Comparison of ENCODE assay signal across 9 cellular contexts in the genomic region with DNA sequence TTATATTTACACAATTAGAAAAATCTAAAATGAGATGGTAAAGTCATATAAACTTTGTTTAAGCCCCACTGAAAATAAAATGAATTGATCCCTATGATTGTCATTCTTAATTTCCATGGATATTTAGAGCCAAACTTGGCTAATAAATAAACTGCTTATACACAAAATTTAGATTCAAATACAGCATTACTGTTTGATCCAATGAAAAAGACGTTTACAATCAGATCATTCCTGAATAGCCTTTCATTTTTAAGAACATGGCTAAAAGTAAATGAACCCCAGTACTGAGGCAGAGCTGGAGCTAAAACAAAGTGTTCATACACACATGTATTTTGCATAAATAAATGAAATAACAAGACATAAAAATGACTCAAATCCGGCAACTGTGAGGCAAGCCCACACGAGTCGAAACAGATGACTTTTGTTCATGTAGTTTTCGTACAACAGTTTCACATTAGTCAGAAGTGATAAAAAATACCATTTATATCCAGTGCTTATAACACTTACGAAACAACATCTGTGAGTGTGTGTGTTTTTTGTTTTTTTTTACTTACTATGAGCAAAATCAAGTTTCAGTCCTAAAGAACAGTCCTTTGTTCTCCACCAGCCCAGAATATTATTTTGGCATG.
DNase-seq lines count a peak whose midpoint lies in the region; ATAC-seq and TF ChIP-seq lines count a peak whose summit lies in the region.
"Had no signal": no experiment of that assay in that cellular context is flagged by ENCODE, and none has a peak within 500 bp of the region (broad histone marks: within the 10 kb centered on the region; RNA-seq: fewer than 3 reads in every experiment).

No MANE protein-coding gene starts in this region.

- H3K4me3 Mint-ChIP-seq in stimulated activated naive B cell treated with anti-CD40 and anti-IgM and Interleukin-4, amounts not matched to agents 10 μg/mL and 1 μg/mL and 100 μg/mL, for 72 hours: no peak overlapping the region
- H3K4me3 Mint-ChIP-seq in nephron progenitor cell: no peak overlapping the region
- H3K4me3 Mint-ChIP-seq: activated naive CD8-positive, alpha-beta T cell treated with anti-CD3 and anti-CD28 coated beads, Interleukin-2, amount 50 U/mL, for 24 hours had no signal

- intact Hi-C loops in esophagus squamous epithelium (cut with DNase I): no loop called here

- 31 to 37% methylated on average over 6 of the region's 6 CpGs for WGBS in esophagus squamous epithelium, 2 donors

- no peaks in the 10 kb centered on the region for H3K9me3 Mint-ChIP-seq in stimulated activated naive B cell treated with anti-CD40 and anti-IgM and Interleukin-4, amounts not matched to agents 10 μg/mL and 1 μg/mL and 100 μg/mL, for 72 hours
- H3K9me3 Mint-ChIP-seq in nephron progenitor cell: no peaks in the 10 kb centered on the region
- H3K9me3 Mint-ChIP-seq: activated naive CD8-positive, alpha-beta T cell treated with anti-CD3 and anti-CD28 coated beads, Interleukin-2, amount 50 U/mL, for 24 hours had no signal

- no peaks in the 10 kb centered on the region for H3K36me3 ChIP-seq in esophagus squamous epithelium

- TF ChIP-seq CTCF in esophagus squamous epithelium (IDR thresholded peaks at IDR 0.05) (no peak), nephron progenitor cell (IDR thresholded peaks at IDR 0.05) (no peak)

- H3K27ac Mint-ChIP-seq in stimulated activated naive B cell treated with anti-CD40 and anti-IgM and Interleukin-4, amounts not matched to agents 10 μg/mL and 1 μg/mL and 100 μg/mL, for 72 hours: no peak overlapping the region
- H3K27ac Mint-ChIP-seq in nephron progenitor cell: no peak overlapping the region
- H3K27ac Mint-ChIP-seq: activated naive CD8-positive, alpha-beta T cell treated with anti-CD3 and anti-CD28 coated beads, Interleukin-2, amount 50 U/mL, for 24 hours had no signal

- peak; percentile 74 for ATAC-seq in GM18867 (IDR thresholded peaks at IDR 0.05; ENCODE audit: unreplicated experiment)
- ATAC-seq in stimulated activated naive B cell treated with anti-CD40 and anti-IgM and Interleukin-4, amounts not matched to agents 10 μg/mL and 1 μg/mL and 100 μg/mL, for 72 hours (replicated peaks): no peak
- ATAC-seq: activated naive CD8-positive, alpha-beta T cell treated with anti-CD3 and anti-CD28 coated beads, Interleukin-2, amount 50 U/mL, for 24 hours had no signal

- H3K9me3 ChIP-seq in esophagus squamous epithelium: no peaks in the 10 kb centered on the region

- H3K4me3 ChIP-seq in esophagus squamous epithelium: peak overlapping the region in 3 of 4 donors; percentile 1 to 9 (median 8)

- no peaks in the 10 kb centered on the region for H3K27me3 Mint-ChIP-seq in stimulated activated naive B cell treated with anti-CD40 and anti-IgM and Interleukin-4, amounts not matched to agents 10 μg/mL and 1 μg/mL and 100 μg/mL, for 72 hours
- no peaks in the 10 kb centered on the region for H3K27me3 Mint-ChIP-seq in nephron progenitor cell (ENCODE audit: low read depth, poor library complexity)
- H3K27me3 Mint-ChIP-seq: activated naive CD8-positive, alpha-beta T cell treated with anti-CD3 and anti-CD28 coated beads, Interleukin-2, amount 50 U/mL, for 24 hours had no signal

- H3K27me3 ChIP-seq in esophagus squamous epithelium: no peaks in the 10 kb centered on the region

- H3K27ac ChIP-seq in esophagus squamous epithelium: peak overlapping the region; percentile 79 to 94 (median 86)

- TF ChIP-seq POLR2A in esophagus squamous epithelium (IDR thresholded peaks at IDR 0.05): no peak

- no peaks in the 10 kb centered on the region for H3K36me3 Mint-ChIP-seq in stimulated activated naive B cell treated with anti-CD40 and anti-IgM and Interleukin-4, amounts not matched to agents 10 μg/mL and 1 μg/mL and 100 μg/mL, for 72 hours
- peaks cover 6% of the 10 kb centered on the region for H3K36me3 Mint-ChIP-seq in nephron progenitor cell (ENCODE audit: low read depth)

- peak; percentile 57 for DNase-seq in HT1080 (ENCODE audit: low read depth)
- DNase-seq in esophagus squamous epithelium (lab: John Stamatoyannopoulos, UW): no peak
- peak; percentile 26 for DNase-seq in smooth muscle cell of the brain vasculature (ENCODE audit: low read depth, low spot score)
- no peak for DNase-seq in stimulated activated naive B cell treated with anti-CD40 and anti-IgM and Interleukin-4, amounts not matched to agents 10 μg/mL and 1 μg/mL and 100 μg/mL, for 72 hours
- no peak for DNase-seq in nephron progenitor cell
- DNase-seq in NCI-H82 (lab: John Stamatoyannopoulos, UW): no peak
- DNase-seq in NCI-H748 (lab: John Stamatoyannopoulos, UW; ENCODE audit: unreplicated experiment): no peak
- DNase-seq: activated naive CD8-positive, alpha-beta T cell treated with anti-CD3 and anti-CD28 coated beads, Interleukin-2, amount 50 U/mL, for 24 hours had no signal

- no peaks in the 10 kb centered on the region for H3K4me1 Mint-ChIP-seq in stimulated activated naive B cell treated with anti-CD40 and anti-IgM and Interleukin-4, amounts not matched to agents 10 μg/mL and 1 μg/mL and 100 μg/mL, for 72 hours
- peaks cover 46% of the 10 kb centered on the region for H3K4me1 Mint-ChIP-seq in nephron progenitor cell
- H3K4me1 Mint-ChIP-seq: activated naive CD8-positive, alpha-beta T cell treated with anti-CD3 and anti-CD28 coated beads, Interleukin-2, amount 50 U/mL, for 24 hours had no signal

- H3K4me1 ChIP-seq in esophagus squamous epithelium: peaks cover 30 to 62% (median 43%) of the 10 kb centered on the region in 3 donors

Comparison
In these comparisons a context has a peak if more than half of its experiments do, and no peak if none do; other contexts are left out.
1. DNase-seq: peak in HT1080 (single experiment) and smooth muscle cell of the brain vasculature (single experiment); none in esophagus squamous epithelium (single experiment), stimulated activated naive B cell treated with anti-CD40 and anti-IgM and Interleukin-4, amounts not matched to agents 10 μg/mL and 1 μg/mL and 100 μg/mL, for 72 hours (single experiment), nephron progenitor cell (single experiment), NCI-H82 (single experiment) and NCI-H748 (single experiment).